In genomic region chr1:89632213-89633102, GRCh38 we compare ENCODE assay signal across 8 cellular contexts. TPM values are rescaled to one million over a fixed set of nuclear protein-coding genes. Genes with fewer than 3 reads are reported as not detected.
DNase-seq lines count a peak whose midpoint lies in the region; ATAC-seq lines count a peak whose summit lies in the region.

No MANE protein-coding gene starts in this region.

- 3% methylated on average over 36 of the region's 65 CpGs for WGBS in mesenchymal stem cell

- peak overlapping the region; percentile 89 to 96 for H3K18ac ChIP-seq in mesenchymal stem cell (ENCODE audit: low read depth in 1 of 2, low read length in 2 of 2)

- peak overlapping the region; percentile 97 for H3K4me2 ChIP-seq in mesenchymal stem cell (ENCODE audit: low read length, poor library complexity, severe bottlenecking)

- H3K4ac ChIP-seq in mesenchymal stem cell (ENCODE audit: low read depth in 1 of 2, low read length in 2 of 2): peak overlapping the region; percentile 83 to 93

- ATAC-seq in HG03439 (IDR thresholded peaks at IDR 0.05; ENCODE audit: unreplicated experiment): peak; percentile 85

- H3K23ac ChIP-seq in mesenchymal stem cell (ENCODE audit: low read length in 2 of 2): no peak overlapping the region

- peaks cover 6% of the 10 kb centered on the region for H3K79me1 ChIP-seq in mesenchymal stem cell (replicated peaks; ENCODE audit: low read length, poor library complexity, severe bottlenecking)

- peak overlapping the region in 1 of 2 experiments; percentile 66 for H3K14ac ChIP-seq in mesenchymal stem cell (ENCODE audit: low read length in 2 of 2)

- H3K27me3 ChIP-seq in mesenchymal stem cell (ENCODE audit: control insufficient read depth in 1 of 2, insufficient read depth in 1 of 2, low read length in 2 of 2): no peaks in the 10 kb centered on the region

- H2BK5ac ChIP-seq in mesenchymal stem cell (ENCODE audit: low read depth, low read length, poor library complexity, severe bottlenecking): no peak overlapping the region

- no peak overlapping the region for H2AK5ac ChIP-seq in mesenchymal stem cell (ENCODE audit: low read length, severe bottlenecking)

- peak overlapping the region; percentile 74 to 96 for H3K4me3 ChIP-seq in mesenchymal stem cell (ENCODE audit: insufficient read depth in 1 of 2, low read depth in 1 of 2, low read length in 2 of 2)

- peak; percentile 92 for DNase-seq in CD1c-positive myeloid dendritic cell (ENCODE audit: extremely low spot score)
- peak; percentile 41 for DNase-seq in GM19240 (ENCODE audit: insufficient read length, low spot score)
- DNase-seq in NCI-H69 (lab: John Stamatoyannopoulos, UW): peak; percentile 72
- peak; percentile 58 to 81 for DNase-seq in activated CD8-positive, alpha-beta memory T cell treated with anti-CD3 and anti-CD28 coated beads for 1 hour (ENCODE audit: extremely low read depth in 1 of 2, low read depth in 1 of 2)
- peak; percentile 73 for DNase-seq in effector CD8-positive, alpha-beta T cell (lab: John Stamatoyannopoulos, UW)
- DNase-seq in mesenchymal stem cell: peak; percentile 80
- peak; percentile 86 for DNase-seq in stimulated activated CD8-positive, alpha-beta memory T cell treated with anti-CD3 and anti-CD28 coated beads, Interleukin-12 subunit alpha, Interleukin-12 subunit beta, amount 100 ng/mL, for 4 hours (ENCODE audit: low read depth)

- H4K91ac ChIP-seq in mesenchymal stem cell (ENCODE audit: low read length): peak overlapping the region; percentile 96

- H3K9ac ChIP-seq in mesenchymal stem cell (ENCODE audit: low read length): peak overlapping the region; percentile 91

- peak overlapping the region; percentile 92 for H2AFZ ChIP-seq in mesenchymal stem cell (ENCODE audit: low read depth, low read length)

- H3K36me3 ChIP-seq in mesenchymal stem cell (ENCODE audit: control insufficient read depth in 1 of 2, insufficient read depth in 2 of 2, low read depth in 1 of 2, low read length in 2 of 2): no peaks in the 10 kb centered on the region

- peak overlapping the region; percentile 78 for H2BK15ac ChIP-seq in mesenchymal stem cell (ENCODE audit: low read depth, poor library complexity, severe bottlenecking)

- H3K9me3 ChIP-seq in mesenchymal stem cell (ENCODE audit: control insufficient read depth, low read length): no peaks in the 10 kb centered on the region

- peak overlapping the region in 1 of 2 experiments; percentile 83 for H2BK12ac ChIP-seq in mesenchymal stem cell (ENCODE audit: low read length in 2 of 2)

- H4K8ac ChIP-seq in mesenchymal stem cell (ENCODE audit: low read length): peak overlapping the region; percentile 97

- peak overlapping the region; percentile 85 for H2BK120ac ChIP-seq in mesenchymal stem cell (ENCODE audit: low read depth, low read length)

- no peak overlapping the region for H3K27ac ChIP-seq in mesenchymal stem cell (ENCODE audit: low read length, poor library complexity, severe bottlenecking)

- peaks cover 9% of the 10 kb centered on the region for H3K4me1 ChIP-seq in mesenchymal stem cell (ENCODE audit: control insufficient read depth, insufficient read depth, low read depth, low read length)

RNA-seq across cellular contexts. Expression of gene LRRC8C, which starts 0.5 kb away (rescaled TPM):
- polyA plus RNA-seq in mesenchymal stem cell (2013, experiment 1 of 2): 11.7 TPM
- 12.3 TPM for polyA plus RNA-seq in mesenchymal stem cell (2013, experiment 2 of 2)

Comparison
In these comparisons a context has a peak if more than half of its experiments do, and no peak if none do; other contexts are left out.
1. DNase-seq: peak in every context shown above with its lines; median percentile 92 in CD1c-positive myeloid dendritic cell; 86 in stimulated activated CD8-positive, alpha-beta memory T cell treated with anti-CD3 and anti-CD28 coated beads, Interleukin-12 subunit alpha, Interleukin-12 subunit beta, amount 100 ng/mL, for 4 hours; 80 in mesenchymal stem cell; 73 in effector CD8-positive, alpha-beta T cell; 72 in NCI-H69; 70 in activated CD8-positive, alpha-beta memory T cell treated with anti-CD3 and anti-CD28 coated beads for 1 hour; 41 in GM19240.